In the genomic region with DNA sequence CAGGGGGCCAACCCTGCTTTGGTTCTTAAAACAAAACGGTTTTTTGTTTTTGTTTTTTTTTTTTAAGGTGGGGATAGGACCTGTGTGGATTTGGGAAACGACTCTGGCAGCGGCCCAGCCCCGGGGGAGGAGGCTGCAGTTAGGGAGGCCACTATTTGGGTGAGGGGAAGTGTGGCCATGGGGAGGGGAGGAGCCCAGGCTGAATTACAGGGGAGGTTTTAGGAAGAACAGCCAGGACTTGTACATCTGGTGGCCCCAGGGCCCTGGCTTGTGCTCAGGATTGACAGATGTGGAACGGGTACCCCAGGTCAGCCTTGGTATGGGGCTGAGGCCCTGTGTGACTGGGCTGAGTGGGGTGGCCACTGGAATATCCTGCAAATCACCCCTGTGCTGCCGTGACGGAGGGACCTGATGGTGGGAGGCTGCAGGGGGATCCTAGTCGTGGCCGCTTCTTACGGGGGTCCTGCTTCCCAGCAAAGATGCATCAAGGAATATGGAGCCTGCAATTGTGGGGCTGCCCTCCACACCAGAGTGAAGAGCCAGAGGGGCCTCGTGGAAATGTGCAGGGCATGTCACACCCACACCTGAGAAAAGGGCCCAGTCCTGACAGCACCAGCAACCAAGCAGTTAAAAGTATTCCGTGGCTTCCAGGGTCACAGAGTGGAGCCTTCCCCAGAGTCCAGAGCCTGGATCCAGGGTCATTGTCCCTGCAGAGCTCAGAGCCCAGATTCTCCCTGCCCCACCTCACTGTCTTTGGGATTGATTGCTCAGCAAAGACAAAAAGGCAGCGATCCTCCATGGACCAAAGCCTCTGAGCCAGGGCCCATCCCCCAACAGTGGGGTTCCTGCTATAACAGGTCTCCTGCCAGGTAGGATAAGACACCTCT, we compare ENCODE assay signal across 16 cellular contexts. TPM values are rescaled to one million over a fixed set of nuclear protein-coding genes. Genes with fewer than 3 reads are reported as not detected.
DNase-seq lines count a peak whose midpoint lies in the region; ATAC-seq and TF ChIP-seq lines count a peak whose summit lies in the region.
"Had no signal": no experiment of that assay in that cellular context is flagged by ENCODE, and none has a peak within 500 bp of the region (broad histone marks: within the 10 kb centered on the region; RNA-seq: fewer than 3 reads in every experiment).

No MANE protein-coding gene starts in this region.

- no peak for ATAC-seq in natural killer cell treated with Interleukin-12 subunit alpha and Interleukin-12 subunit beta and Interleukin-15 and Interleukin-18, amount 100 ng/mL, for 72 hours
- ATAC-seq in natural killer cell (no peak), HG02970 (IDR thresholded peaks at IDR 0.05; ENCODE audit: low FRiP score, unreplicated experiment) (no peak), T-helper 17 cell (no peak)
- ATAC-seq: foreskin keratinocyte, PC-3 had no signal

- no peak overlapping the region for H3K4me2 ChIP-seq in neuronal stem cell (ENCODE audit: insufficient read depth, low read length, poor library complexity, severe bottlenecking)

- no peak overlapping the region for H3K14ac ChIP-seq in neuronal stem cell (ENCODE audit: low read length)

- peaks cover 4 to 21% of the 10 kb centered on the region in 2 donors for H3K4me1 ChIP-seq in esophagus (ENCODE audit: control insufficient read depth in 2 of 2, insufficient read depth in 2 of 2, low read length in 1 of 2)
- H3K4me1 ChIP-seq in neuronal stem cell (ENCODE audit: control insufficient read depth in 2 of 2, insufficient read depth in 1 of 2, low read depth in 1 of 2, low read length in 2 of 2): peaks cover 5 to 6% of the 10 kb centered on the region in 2 donors
- peaks cover 17 to 30% (median 22%) of the 10 kb centered on the region in 4 donors for H3K4me1 ChIP-seq in stomach

- H3K36me3 ChIP-seq in esophagus (ENCODE audit: control insufficient read depth in 2 of 2, insufficient read depth in 2 of 2, low read length in 1 of 2) (no peaks in the 10 kb centered on the region), neuronal stem cell (replicated peaks in 1 of 2; ENCODE audit: control insufficient read depth in 2 of 2, insufficient read depth in 2 of 2, low read length in 2 of 2) (no peaks in the 10 kb centered on the region), stomach (no peaks in the 10 kb centered on the region)
- H3K36me3 ChIP-seq: cardiac muscle cell had no signal

- H3K4ac ChIP-seq in neuronal stem cell (ENCODE audit: low read length): no peak overlapping the region

- 59 to 61% methylated on average over 13 of the region's 13 CpGs for WGBS in esophagus, 2 donors
- WGBS in neuronal stem cell (ENCODE audit: extremely low coverage in 2 of 2, insufficient read length in 2 of 2, insufficient replicate concordance in 1 of 2), 2 donors: no CpG with 5 or more reads among the region's 13 CpGs
- 67 to 76% (median 74%) methylated on average over 6 to 13 of the region's 13 CpGs for WGBS in stomach, 5 donors

- no peak overlapping the region for H2BK120ac ChIP-seq in neuronal stem cell (ENCODE audit: low read depth, low read length)

- H3K4me1 Mint-ChIP-seq in natural killer cell treated with Interleukin-12 subunit alpha and Interleukin-12 subunit beta and Interleukin-15 and Interleukin-18, amount 100 ng/mL, for 72 hours (ENCODE audit: low read depth in 2 of 2): peaks cover 3 to 14% of the 10 kb centered on the region in 2 donors
- H3K4me1 Mint-ChIP-seq in natural killer cell (peaks cover 11 to 15% of the 10 kb centered on the region in 2 donors), T-helper 17 cell (peaks cover 10% of the 10 kb centered on the region)

- TF ChIP-seq EP300 in stomach (IDR thresholded peaks at IDR 0.05): no peak

- H3K9me3 Mint-ChIP-seq in natural killer cell treated with Interleukin-12 subunit alpha and Interleukin-12 subunit beta and Interleukin-15 and Interleukin-18, amount 100 ng/mL, for 72 hours: no peaks in the 10 kb centered on the region
- H3K9me3 Mint-ChIP-seq in natural killer cell: no peaks in the 10 kb centered on the region

- H4K91ac ChIP-seq in neuronal stem cell (ENCODE audit: low read depth, low read length, poor library complexity): no peak overlapping the region

- H3K27ac ChIP-seq in esophagus (ENCODE audit: low read depth in 2 of 2, low read length in 1 of 2) (peak overlapping the region; percentile 23 to 81), neuronal stem cell (replicated peaks; ENCODE audit: low read length) (no peak overlapping the region), stomach (peak overlapping the region in 1 of 5 donors; percentile 27)
- H3K27ac ChIP-seq: cardiac muscle cell, foreskin keratinocyte had no signal

- H3K9ac ChIP-seq in neuronal stem cell (ENCODE audit: low read depth, low read length, poor library complexity): no peak overlapping the region

- H4K8ac ChIP-seq in neuronal stem cell (ENCODE audit: low read depth, low read length): no peak overlapping the region

- no peak overlapping the region for H3K27ac Mint-ChIP-seq in natural killer cell treated with Interleukin-12 subunit alpha and Interleukin-12 subunit beta and Interleukin-15 and Interleukin-18, amount 100 ng/mL, for 72 hours
- no peak overlapping the region for H3K27ac Mint-ChIP-seq in natural killer cell
- no peak overlapping the region for H3K27ac Mint-ChIP-seq in T-helper 17 cell
- H3K27ac Mint-ChIP-seq: activated naive CD8-positive, alpha-beta T cell had no signal

- H3K27me3 Mint-ChIP-seq in natural killer cell treated with Interleukin-12 subunit alpha and Interleukin-12 subunit beta and Interleukin-15 and Interleukin-18, amount 100 ng/mL, for 72 hours: peaks cover 6 to 10% of the 10 kb centered on the region in 2 donors
- H3K27me3 Mint-ChIP-seq in natural killer cell (ENCODE audit: low read depth in 2 of 2) (peaks cover 0 to 12% of the 10 kb centered on the region in 2 donors), T-helper 17 cell (peaks cover 6% of the 10 kb centered on the region)
- H3K27me3 Mint-ChIP-seq: activated naive CD8-positive, alpha-beta T cell had no signal

- DNase-seq in natural killer cell treated with Interleukin-12 subunit alpha and Interleukin-12 subunit beta and Interleukin-15 and Interleukin-18, amount 100 ng/mL, for 72 hours (ENCODE audit: low spot score): peak; percentile 51
- DNase-seq in natural killer cell (no peak), neuronal stem cell (ENCODE audit: low spot score) (no peak), T-helper 17 cell (no peak), stomach (no peak)
- no peak for DNase-seq in stimulated activated CD4-positive, alpha-beta T cell treated with anti-CD3 and anti-CD28 coated beads, Interleukin-4, amount 100 ng/mL, for 1 hour
- DNase-seq: activated CD8-positive, alpha-beta memory T cell treated with anti-CD3 and anti-CD28 coated beads, Interleukin-2, amount 50 U/mL, for 4 hours; foreskin keratinocyte; NCI-H2029; NCI-H510A treated with DMSO at 0.1 percent for 48 hours; PC-3; T-helper 1 cell had no signal

- TF ChIP-seq CTCF in natural killer cell (IDR thresholded peaks at IDR 0.05) (no peak), stomach (IDR thresholded peaks at IDR 0.05) (no peak)

- H3K23ac ChIP-seq in neuronal stem cell (ENCODE audit: low read depth, low read length, poor library complexity): no peak overlapping the region

- intact Hi-C loops in natural killer cell (cut with micrococcal nuclease): no loop called here
- intact Hi-C loops in stomach (cut with DNase I; ENCODE audit: low total_unique reads): no loop called here

- peaks cover 2% of the 10 kb centered on the region for H3K79me1 ChIP-seq in neuronal stem cell (ENCODE audit: low read depth, low read length)

- H3K4me3 ChIP-seq in esophagus (ENCODE audit: low read depth in 1 of 2, low read length in 2 of 2): no peak overlapping the region
- H3K4me3 ChIP-seq in neuronal stem cell (ENCODE audit: low read length in 2 of 2): no peak overlapping the region
- no peak overlapping the region for H3K4me3 ChIP-seq in stomach
- H3K4me3 ChIP-seq: cardiac muscle cell had no signal

- no peak overlapping the region for H2BK5ac ChIP-seq in neuronal stem cell (ENCODE audit: low read length)

- H3K9me3 ChIP-seq in esophagus (ENCODE audit: control insufficient read depth in 2 of 2, insufficient read depth in 1 of 2, low read depth in 1 of 2, low read length in 1 of 2) (no peaks in the 10 kb centered on the region), neuronal stem cell (replicated peaks in 1 of 2; ENCODE audit: control insufficient read depth in 2 of 2, insufficient read depth in 1 of 2, low read depth in 1 of 2, low read length in 2 of 2) (peaks cover 0 to 3% of the 10 kb centered on the region in 2 donors), T-helper 17 cell (ENCODE audit: control insufficient read depth, low read length, poor library complexity, severe bottlenecking) (no peaks in the 10 kb centered on the region), stomach (no peaks in the 10 kb centered on the region)

- H2AK5ac ChIP-seq in neuronal stem cell (ENCODE audit: low read depth, low read length): peak overlapping the region; percentile 32

- H3K27me3 ChIP-seq in esophagus (ENCODE audit: control insufficient read depth in 1 of 2, insufficient read depth in 2 of 2, low read length in 2 of 2) (no peaks in the 10 kb centered on the region), neuronal stem cell (ENCODE audit: control insufficient read depth in 3 of 3, insufficient read depth in 3 of 3, low read depth in 1 of 3, low read length in 3 of 3) (peaks cover 16 to 48% (median 32%) of the 10 kb centered on the region in 3 experiments), stomach (peaks cover 0 to 5% (median 0%) of the 10 kb centered on the region in 3 donors)

- no peak overlapping the region for H2AFZ ChIP-seq in neuronal stem cell (ENCODE audit: low read length)

- TF ChIP-seq POLR2A in stomach (IDR thresholded peaks at IDR 0.05): no peak

- H3K4me3 Mint-ChIP-seq in natural killer cell treated with Interleukin-12 subunit alpha and Interleukin-12 subunit beta and Interleukin-15 and Interleukin-18, amount 100 ng/mL, for 72 hours: no peak overlapping the region
- no peak overlapping the region for H3K4me3 Mint-ChIP-seq in natural killer cell
- no peak overlapping the region for H3K4me3 Mint-ChIP-seq in T-helper 17 cell
- H3K4me3 Mint-ChIP-seq: activated naive CD8-positive, alpha-beta T cell had no signal

- H3K18ac ChIP-seq in neuronal stem cell (ENCODE audit: low read length): no peak overlapping the region

- no peak overlapping the region for H2BK12ac ChIP-seq in neuronal stem cell (ENCODE audit: low read length)

- H2BK15ac ChIP-seq in neuronal stem cell (ENCODE audit: low read length): peak overlapping the region; percentile 73

- no peaks in the 10 kb centered on the region for H3K36me3 Mint-ChIP-seq in natural killer cell treated with Interleukin-12 subunit alpha and Interleukin-12 subunit beta and Interleukin-15 and Interleukin-18, amount 100 ng/mL, for 72 hours
- H3K36me3 Mint-ChIP-seq in natural killer cell: no peaks in the 10 kb centered on the region
- H3K36me3 Mint-ChIP-seq in T-helper 17 cell (ENCODE audit: low read depth): no peaks in the 10 kb centered on the region
- H3K36me3 Mint-ChIP-seq: activated naive CD8-positive, alpha-beta T cell had no signal

RNA-seq across cellular contexts. Expression of a gene that starts 55.2 kb away (rescaled TPM):
- not detected for total RNA-seq in natural killer cell treated with Interleukin-12 subunit alpha and Interleukin-12 subunit beta and Interleukin-15 and Interleukin-18, amount 100 ng/mL, for 72 hours
- total RNA-seq in natural killer cell (not detected), T-helper 17 cell (not detected), stomach (not detected)
- polyA plus RNA-seq in esophagus (1 to 10 TPM; 6.6 to 6.8 TPM), stomach (1 to 10 TPM in 1 of 3 donors, under 1 TPM in 1, not detected in 1; 0.06 to 2.0 TPM)
- polyA plus RNA-seq in neuronal stem cell (2013, experiment 1 of 2): 8.6 TPM
- 8.5 TPM for polyA plus RNA-seq in neuronal stem cell (2013, experiment 2 of 2)
- total RNA-seq: cardiac muscle cell had no signal
- polyA plus RNA-seq: cardiac muscle cell had no signal
